In genomic region chr3:71702131-71703024, GRCh38 we compare ENCODE assay signal across 9 cellular contexts. TPM values are rescaled to one million over a fixed set of nuclear protein-coding genes. Genes with fewer than 3 reads are reported as not detected.
DNase-seq lines count a peak whose midpoint lies in the region; ATAC-seq and TF ChIP-seq lines count a peak whose summit lies in the region.
"Had no signal": no experiment of that assay in that cellular context is flagged by ENCODE, and none has a peak within 500 bp of the region (broad histone marks: within the 10 kb centered on the region; RNA-seq: fewer than 3 reads in every experiment).

No MANE protein-coding gene starts in this region.

- no peaks in the 10 kb centered on the region for H3K27me3 Mint-ChIP-seq in naive thymus-derived CD4-positive, alpha-beta T cell

- H3K27ac Mint-ChIP-seq in naive thymus-derived CD4-positive, alpha-beta T cell: peak overlapping the region; percentile 64 to 97 (median 88)

- TF ChIP-seq CTCF in OCI-LY3 (IDR thresholded peaks at IDR 0.05; ENCODE audit: low read depth, low read length): no peak
- no peak for TF ChIP-seq CTCF in gastrocnemius medialis (IDR thresholded peaks at IDR 0.05 in 4 of 5, conservative IDR thresholded peaks at IDR 0.05 in 1 of 5)

- peak overlapping the region; percentile 27 for H3K4me2 ChIP-seq in OCI-LY3 (ENCODE audit: low read length)

- H3K27me3 ChIP-seq in OCI-LY3 (ENCODE audit: low read depth, low read length): peaks cover 42% of the 10 kb centered on the region
- no peaks in the 10 kb centered on the region for H3K27me3 ChIP-seq in naive thymus-derived CD4-positive, alpha-beta T cell (ENCODE audit: control insufficient read depth in 2 of 2, insufficient read depth in 2 of 2, low read length in 2 of 2)
- H3K27me3 ChIP-seq in gastrocnemius medialis: no peaks in the 10 kb centered on the region
- H3K27me3 ChIP-seq: vagina had no signal

- ATAC-seq in naive thymus-derived CD4-positive, alpha-beta T cell: peak; percentile 80
- no peak for ATAC-seq in gastrocnemius medialis

- TF ChIP-seq POLR2A in gastrocnemius medialis (IDR thresholded peaks at IDR 0.05): no peak

- intact Hi-C loops in naive thymus-derived CD4-positive, alpha-beta T cell (cut with micrococcal nuclease): loop anchor here (1.0 kb wide), 2 partner anchors 20 to 21 kb away; no protein-coding TSS in a partner anchor
- intact Hi-C loops in gastrocnemius medialis (cut with DNase I; ENCODE audit: low total_unique reads): no loop called here

- CTCF ChIA-PET in naive thymus-derived CD4-positive, alpha-beta T cell (lab: Charles Lee): interaction anchor here (0.6 to 2.3 kb wide), 5 partner anchors 9 to 171 kb away, joined by 3 to 11 read pairs (median 4); no protein-coding TSS in a partner anchor

- H4K20me1 ChIP-seq in OCI-LY3 (ENCODE audit: insufficient read depth, low read length): no peaks in the 10 kb centered on the region

- H3K4me3 Mint-ChIP-seq in naive thymus-derived CD4-positive, alpha-beta T cell: peak overlapping the region; percentile 42 to 82 (median 68)

- peaks cover 10 to 58% (median 24%) of the 10 kb centered on the region in 5 donors for H3K36me3 Mint-ChIP-seq in naive thymus-derived CD4-positive, alpha-beta T cell

- H3K27ac ChIP-seq in OCI-LY3 (ENCODE audit: low read length): no peak overlapping the region
- no peak overlapping the region for H3K27ac ChIP-seq in naive thymus-derived CD4-positive, alpha-beta T cell (ENCODE audit: low read depth, low read length)
- no peak overlapping the region for H3K27ac ChIP-seq in gastrocnemius medialis
- H3K27ac ChIP-seq: vagina had no signal

- no peak overlapping the region for H2AFZ ChIP-seq in OCI-LY3 (ENCODE audit: low read depth, low read length)

- H3K36me3 ChIP-seq in OCI-LY3 (replicated peaks; ENCODE audit: low read depth, low read length): no peaks in the 10 kb centered on the region
- H3K36me3 ChIP-seq in naive thymus-derived CD4-positive, alpha-beta T cell (ENCODE audit: control insufficient read depth in 2 of 3, insufficient read depth in 3 of 3, low read length in 3 of 3): peaks cover 3 to 25% (median 12%) of the 10 kb centered on the region in 3 experiments
- no peaks in the 10 kb centered on the region for H3K36me3 ChIP-seq in gastrocnemius medialis
- H3K36me3 ChIP-seq: vagina had no signal

- no peaks in the 10 kb centered on the region for H3K79me2 ChIP-seq in OCI-LY3 (ENCODE audit: low read length)

- peaks cover 39 to 73% (median 53%) of the 10 kb centered on the region in 7 donors for H3K4me1 Mint-ChIP-seq in naive thymus-derived CD4-positive, alpha-beta T cell

- H3K9me3 ChIP-seq in OCI-LY3 (ENCODE audit: insufficient read depth, low read length) (no peaks in the 10 kb centered on the region), gastrocnemius medialis (no peaks in the 10 kb centered on the region)
- no peaks in the 10 kb centered on the region for H3K9me3 ChIP-seq in naive thymus-derived CD4-positive, alpha-beta T cell (ENCODE audit: control insufficient read depth in 2 of 3, low read length in 3 of 3)
- H3K9me3 ChIP-seq: vagina had no signal

- no peak overlapping the region for H3K4me3 ChIP-seq in OCI-LY3 (ENCODE audit: low read length)
- peak overlapping the region; percentile 3 for H3K4me3 ChIP-seq in naive thymus-derived CD4-positive, alpha-beta T cell (ENCODE audit: low read length)
- H3K4me3 ChIP-seq in gastrocnemius medialis: no peak overlapping the region
- H3K4me3 ChIP-seq: vagina had no signal

- H3K9ac ChIP-seq in OCI-LY3 (ENCODE audit: low read length): no peak overlapping the region

- peaks cover 0 to 2% (median 0%) of the 10 kb centered on the region in 11 donors for H3K9me3 Mint-ChIP-seq in naive thymus-derived CD4-positive, alpha-beta T cell

- DNase-seq in GDM1 (lab: John Stamatoyannopoulos, UW): peak; percentile 50
- DNase-seq in amniotic epithelial cell (ENCODE audit: low read depth): peak; percentile 72
- DNase-seq in naive thymus-derived CD4-positive, alpha-beta T cell: peak in 7 of 9 donors; percentile 25 to 62 (median 49)
- no peak for DNase-seq in NCI-H345 (lab: John Stamatoyannopoulos, UW)
- no peak for DNase-seq in NCI-H1436 (lab: John Stamatoyannopoulos, UW)
- DNase-seq in NCI-H774 (lab: John Stamatoyannopoulos, UW): no peak
- DNase-seq in gastrocnemius medialis: no peak

- in situ Hi-C loops in gastrocnemius medialis (cut with MboI; ENCODE audit: low sequenced_read_pairs in 4 of 4): loop anchor here in 3 of 4 donors (25.0 kb wide), 2 partner anchors 1110 to 1385 kb away; no protein-coding TSS in a partner anchor

- POLR2A ChIA-PET in naive thymus-derived CD4-positive, alpha-beta T cell (lab: Charles Lee): interaction anchor here (0.7 kb wide), 2 partner anchors 21 to 308 kb away, joined by 3 read pairs; no protein-coding TSS in a partner anchor

- H3K4me1 ChIP-seq in OCI-LY3 (ENCODE audit: low read length) (peaks cover 9% of the 10 kb centered on the region; the same call in 1 of the 2 replicates), gastrocnemius medialis (peaks cover 0 to 14% of the 10 kb centered on the region in 2 donors)
- H3K4me1 ChIP-seq in naive thymus-derived CD4-positive, alpha-beta T cell (ENCODE audit: control insufficient read depth in 2 of 2, insufficient read depth in 2 of 2, low read length in 2 of 2): peaks cover 25 to 31% of the 10 kb centered on the region in 2 donors

RNA-seq across cellular contexts. Expression of gene EIF4E3, which starts 22.8 kb away (rescaled TPM):
- total RNA-seq in naive thymus-derived CD4-positive, alpha-beta T cell: 10 to 100 TPM; 28.5 to 72.8 (median 39.2) TPM
- polyA plus RNA-seq in naive thymus-derived CD4-positive, alpha-beta T cell: 10 to 100 TPM; 17.7 to 26.1 TPM
- 10 to 100 TPM; 25.0 to 51.0 (median 42.8) TPM for total RNA-seq in gastrocnemius medialis

RNA-seq across cellular contexts. Expression of gene GPR27, which starts 51.3 kb away (rescaled TPM):
- 1 to 10 TPM in 1 of 5 experiments, under 1 TPM in 1, not detected in 3; 0.24 to 4.7 TPM for total RNA-seq in naive thymus-derived CD4-positive, alpha-beta T cell
- under 1 TPM in 1 of 2 donors, not detected in 1; 0.60 TPM for polyA plus RNA-seq in naive thymus-derived CD4-positive, alpha-beta T cell
- total RNA-seq in gastrocnemius medialis: under 1 TPM in 3 of 4 donors, not detected in 1; 0.20 to 0.69 (median 0.39) TPM

Comparison
In these comparisons a context has a peak if more than half of its experiments do, and no peak if none do; other contexts are left out.
1. DNase-seq: peak in GDM1 (single experiment), amniotic epithelial cell (single experiment) and naive thymus-derived CD4-positive, alpha-beta T cell (7 of 9); none in NCI-H345 (single experiment), NCI-H1436 (single experiment), NCI-H774 (single experiment) and gastrocnemius medialis (0 of 2).